Comparison of ENCODE assay signal across 1 cellular context in the genomic region with DNA sequence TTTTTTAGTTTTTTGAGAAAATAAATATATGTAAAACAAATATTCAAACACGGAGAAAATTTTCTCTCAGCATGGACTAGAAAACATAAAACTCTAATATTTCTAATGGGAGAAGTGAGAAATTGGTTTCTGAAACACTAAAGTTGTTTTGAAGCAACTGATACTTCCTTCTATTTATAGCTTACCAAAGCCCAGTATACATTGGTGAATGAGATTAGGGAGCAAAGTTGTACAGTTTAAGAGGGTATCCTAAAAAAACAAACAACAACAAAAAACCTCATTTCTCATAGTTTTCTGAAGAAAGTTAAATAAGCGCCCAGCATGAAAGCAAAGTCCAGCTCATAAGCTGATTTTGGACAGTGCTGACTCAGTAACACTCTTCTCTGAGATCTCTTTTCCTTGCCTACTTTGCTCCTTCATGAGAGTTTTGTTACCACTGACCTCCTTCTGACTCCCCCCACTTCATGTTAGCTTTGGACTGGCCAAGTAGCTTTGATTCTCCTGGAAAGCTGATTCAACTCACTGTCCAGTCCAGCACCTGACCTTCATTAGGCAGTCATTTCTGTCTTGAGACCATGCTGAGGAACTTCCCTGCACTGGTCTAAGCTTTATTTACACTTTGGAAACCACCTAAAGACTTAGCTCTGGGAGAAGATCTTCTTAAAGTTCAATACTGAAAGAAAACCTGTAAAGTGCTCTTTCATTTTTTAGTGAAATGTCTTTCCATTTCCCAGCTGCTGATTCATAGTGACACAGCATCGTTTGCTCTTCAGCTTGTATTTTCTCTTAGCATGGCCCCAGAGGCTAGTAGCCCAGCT.
TF ChIP-seq lines count a peak whose summit lies in the region.

No MANE protein-coding gene starts in this region.

TF ChIP-seq in HepG2, 621 proteins besides CTCF, POLR2A, EP300 and RAD21 (continued from another document):
- TF ChIP-seq NKX3-1 (CRISPR knock-in tag; IDR thresholded peaks at IDR 0.05) (no peak), PAXIP1 (CRISPR knock-in tag; conservative IDR thresholded peaks at IDR 0.05) (no peak), RORA (CRISPR knock-in tag; IDR thresholded peaks at IDR 0.05) (no peak), SRSF4 (IDR thresholded peaks at IDR 0.05; ENCODE audit: low read depth, low read length, poor library complexity, severe bottlenecking) (no peak), MYC (CRISPR knock-in tag; IDR thresholded peaks at IDR 0.05; ENCODE audit: borderline replicate concordance) (no peak), POLR2AphosphoS2 (IDR thresholded peaks at IDR 0.05; ENCODE audit: low read depth, low read length) (no peak), SATB2 (CRISPR knock-in tag; IDR thresholded peaks at IDR 0.05) (no peak)
- TF ChIP-seq, protein P1, sequence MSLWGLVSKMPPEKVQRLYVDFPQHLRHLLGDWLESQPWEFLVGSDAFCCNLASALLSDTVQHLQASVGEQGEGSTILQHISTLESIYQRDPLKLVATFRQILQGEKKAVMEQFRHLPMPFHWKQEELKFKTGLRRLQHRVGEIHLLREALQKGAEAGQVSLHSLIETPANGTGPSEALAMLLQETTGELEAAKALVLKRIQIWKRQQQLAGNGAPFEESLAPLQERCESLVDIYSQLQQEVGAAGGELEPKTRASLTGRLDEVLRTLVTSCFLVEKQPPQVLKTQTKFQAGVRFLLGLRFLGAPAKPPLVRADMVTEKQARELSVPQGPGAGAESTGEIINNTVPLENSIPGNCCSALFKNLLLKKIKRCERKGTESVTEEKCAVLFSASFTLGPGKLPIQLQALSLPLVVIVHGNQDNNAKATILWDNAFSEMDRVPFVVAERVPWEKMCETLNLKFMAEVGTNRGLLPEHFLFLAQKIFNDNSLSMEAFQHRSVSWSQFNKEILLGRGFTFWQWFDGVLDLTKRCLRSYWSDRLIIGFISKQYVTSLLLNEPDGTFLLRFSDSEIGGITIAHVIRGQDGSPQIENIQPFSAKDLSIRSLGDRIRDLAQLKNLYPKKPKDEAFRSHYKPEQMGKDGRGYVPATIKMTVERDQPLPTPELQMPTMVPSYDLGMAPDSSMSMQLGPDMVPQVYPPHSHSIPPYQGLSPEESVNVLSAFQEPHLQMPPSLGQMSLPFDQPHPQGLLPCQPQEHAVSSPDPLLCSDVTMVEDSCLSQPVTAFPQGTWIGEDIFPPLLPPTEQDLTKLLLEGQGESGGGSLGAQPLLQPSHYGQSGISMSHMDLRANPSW (CRISPR knock-in tag; IDR thresholded peaks at IDR 0.05; ENCODE audit: borderline replicate concordance) = no peak
- TF ChIP-seq, protein P2, sequence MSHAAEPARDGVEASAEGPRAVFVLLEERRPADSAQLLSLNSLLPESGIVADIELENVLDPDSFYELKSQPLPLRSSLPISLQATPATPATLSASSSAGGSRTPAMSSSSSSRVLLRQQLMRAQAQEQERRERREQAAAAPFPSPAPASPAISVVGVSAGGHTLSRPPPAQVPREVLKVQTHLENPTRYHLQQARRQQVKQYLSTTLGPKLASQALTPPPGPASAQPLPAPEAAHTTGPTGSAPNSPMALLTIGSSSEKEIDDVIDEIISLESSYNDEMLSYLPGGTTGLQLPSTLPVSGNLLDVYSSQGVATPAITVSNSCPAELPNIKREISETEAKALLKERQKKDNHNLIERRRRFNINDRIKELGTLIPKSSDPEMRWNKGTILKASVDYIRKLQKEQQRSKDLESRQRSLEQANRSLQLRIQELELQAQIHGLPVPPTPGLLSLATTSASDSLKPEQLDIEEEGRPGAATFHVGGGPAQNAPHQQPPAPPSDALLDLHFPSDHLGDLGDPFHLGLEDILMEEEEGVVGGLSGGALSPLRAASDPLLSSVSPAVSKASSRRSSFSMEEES (CRISPR knock-in tag; IDR thresholded peaks at IDR 0.05) = no peak
- TF ChIP-seq, protein P3, sequence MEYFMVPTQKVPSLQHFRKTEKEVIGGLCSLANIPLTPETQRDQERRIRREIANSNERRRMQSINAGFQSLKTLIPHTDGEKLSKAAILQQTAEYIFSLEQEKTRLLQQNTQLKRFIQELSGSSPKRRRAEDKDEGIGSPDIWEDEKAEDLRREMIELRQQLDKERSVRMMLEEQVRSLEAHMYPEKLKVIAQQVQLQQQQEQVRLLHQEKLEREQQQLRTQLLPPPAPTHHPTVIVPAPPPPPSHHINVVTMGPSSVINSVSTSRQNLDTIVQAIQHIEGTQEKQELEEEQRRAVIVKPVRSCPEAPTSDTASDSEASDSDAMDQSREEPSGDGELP (IDR thresholded peaks at IDR 0.05; ENCODE audit: borderline replicate concordance, low read depth) = no peak
- TF ChIP-seq, protein P4, sequence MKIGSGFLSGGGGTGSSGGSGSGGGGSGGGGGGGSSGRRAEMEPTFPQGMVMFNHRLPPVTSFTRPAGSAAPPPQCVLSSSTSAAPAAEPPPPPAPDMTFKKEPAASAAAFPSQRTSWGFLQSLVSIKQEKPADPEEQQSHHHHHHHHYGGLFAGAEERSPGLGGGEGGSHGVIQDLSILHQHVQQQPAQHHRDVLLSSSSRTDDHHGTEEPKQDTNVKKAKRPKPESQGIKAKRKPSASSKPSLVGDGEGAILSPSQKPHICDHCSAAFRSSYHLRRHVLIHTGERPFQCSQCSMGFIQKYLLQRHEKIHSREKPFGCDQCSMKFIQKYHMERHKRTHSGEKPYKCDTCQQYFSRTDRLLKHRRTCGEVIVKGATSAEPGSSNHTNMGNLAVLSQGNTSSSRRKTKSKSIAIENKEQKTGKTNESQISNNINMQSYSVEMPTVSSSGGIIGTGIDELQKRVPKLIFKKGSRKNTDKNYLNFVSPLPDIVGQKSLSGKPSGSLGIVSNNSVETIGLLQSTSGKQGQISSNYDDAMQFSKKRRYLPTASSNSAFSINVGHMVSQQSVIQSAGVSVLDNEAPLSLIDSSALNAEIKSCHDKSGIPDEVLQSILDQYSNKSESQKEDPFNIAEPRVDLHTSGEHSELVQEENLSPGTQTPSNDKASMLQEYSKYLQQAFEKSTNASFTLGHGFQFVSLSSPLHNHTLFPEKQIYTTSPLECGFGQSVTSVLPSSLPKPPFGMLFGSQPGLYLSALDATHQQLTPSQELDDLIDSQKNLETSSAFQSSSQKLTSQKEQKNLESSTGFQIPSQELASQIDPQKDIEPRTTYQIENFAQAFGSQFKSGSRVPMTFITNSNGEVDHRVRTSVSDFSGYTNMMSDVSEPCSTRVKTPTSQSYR (CRISPR knock-in tag; IDR thresholded peaks at IDR 0.05; ENCODE audit: borderline replicate concordance) = no peak
TF ChIP-seq in HepG2: peak in this region for 0.
